Comparison of ENCODE assay signal across 8 cellular contexts in genomic region chr5:169803077-169803981, GRCh38.
DNase-seq lines count a peak whose midpoint lies in the region; ATAC-seq and TF ChIP-seq lines count a peak whose summit lies in the region.

No MANE protein-coding gene starts in this region.

- peaks cover 60% of the 10 kb centered on the region for H3F3A ChIP-seq in GM23248 (ENCODE audit: insufficient read depth)

- peak overlapping the region; percentile 74 for H3K4me2 ChIP-seq in GM23248 (ENCODE audit: unreplicated experiment)

- peak; percentile 83 for ATAC-seq in SK-N-SH treated with all-trans-retinoic acid at 6 μM for 48 hours
- ATAC-seq in sciatic nerve: peak; percentile 32

- no peaks in the 10 kb centered on the region for H3K9me3 ChIP-seq in GM23248 (ENCODE audit: low read depth)

- H3K9ac ChIP-seq in GM23248: peak overlapping the region; percentile 69

- 1 to 3% methylated on average over 10 of the region's 10 CpGs for WGBS in GM23248 (ENCODE audit: low coverage in 1 of 2, low lambda C conversion rate in 2 of 2, missing lambda C conversion rate in 2 of 2), 2 experiments

- H3K79me2 ChIP-seq in GM23248 (ENCODE audit: insufficient read depth): no peaks in the 10 kb centered on the region

- intact Hi-C loops in sciatic nerve (cut with DNase I): no loop called here

- peak overlapping the region; percentile 95 for H3K27ac ChIP-seq in GM23248

- H3K27me3 ChIP-seq in GM23248 (replicated peaks; ENCODE audit: insufficient read depth): no peaks in the 10 kb centered on the region

- DNase-seq in GM23248 (peak; percentile 98), fibroblast of peridontal ligament (ENCODE audit: extremely low read depth) (peak; percentile 99), sciatic nerve (ENCODE audit: low spot score) (no peak), DMS53 (lab: John Stamatoyannopoulos, UW) (no peak), DMS79 treated with DMSO at 0.1 percent for 48 hours (lab: John Stamatoyannopoulos, UW) (no peak), NCI-H2171 treated with DMSO at 0.1 percent for 48 hours (lab: John Stamatoyannopoulos, UW) (no peak), NCI-H128 (lab: John Stamatoyannopoulos, UW; ENCODE audit: unreplicated experiment) (no peak)

- peak overlapping the region; percentile 47 for H3K4me3 ChIP-seq in GM23248

- in situ Hi-C loops in GM23248 (cut with MboI): no loop called here

- no peak overlapping the region for H2AFZ ChIP-seq in GM23248

- no peaks in the 10 kb centered on the region for H3K9me2 ChIP-seq in GM23248 (ENCODE audit: insufficient read depth)

- H3K36me3 ChIP-seq in GM23248 (ENCODE audit: low read depth): no peaks in the 10 kb centered on the region

- H4K20me1 ChIP-seq in GM23248 (ENCODE audit: insufficient read depth): no peaks in the 10 kb centered on the region

- H3K4me1 ChIP-seq in GM23248 (ENCODE audit: insufficient read depth): peaks cover 55% of the 10 kb centered on the region

TF ChIP-seq in SK-N-SH treated with all-trans-retinoic acid at 6 μM for 48 hours, 23 proteins besides CTCF, POLR2A, EP300 and RAD21:
- TF ChIP-seq PATZ1 (CRISPR knock-in tag; IDR thresholded peaks at IDR 0.05; ENCODE audit: borderline replicate concordance) (peak; percentile 71; the same call in 1 of the 2 replicates), ZFP30 (CRISPR knock-in tag; IDR thresholded peaks at IDR 0.05) (no peak), PPARA (CRISPR knock-in tag; IDR thresholded peaks at IDR 0.05; ENCODE audit: borderline replicate concordance) (no peak), BACH2 (CRISPR knock-in tag; IDR thresholded peaks at IDR 0.05; ENCODE audit: borderline replicate concordance) (no peak), ZC3H10 (CRISPR knock-in tag; IDR thresholded peaks at IDR 0.05) (no peak), GLIS3 (CRISPR knock-in tag; IDR thresholded peaks at IDR 0.05) (no peak), CSRNP3 (CRISPR knock-in tag; IDR thresholded peaks at IDR 0.05) (peak; percentile 68; the same call in 1 of the 2 replicates), ZNF70 (CRISPR knock-in tag; IDR thresholded peaks at IDR 0.05) (no peak), CREB5 (CRISPR knock-in tag; IDR thresholded peaks at IDR 0.05; ENCODE audit: low read depth) (peak; percentile 68; the same call in 1 of the 2 replicates), TCF4 (CRISPR knock-in tag; IDR thresholded peaks at IDR 0.05; ENCODE audit: borderline replicate concordance) (peak; percentile 83), ZNF565 (CRISPR knock-in tag; conservative IDR thresholded peaks at IDR 0.05; ENCODE audit: low read depth) (no peak), ZFP3 (CRISPR knock-in tag; IDR thresholded peaks at IDR 0.05) (peak; percentile 69; the same call in 1 of the 2 replicates), TOX (CRISPR knock-in tag; IDR thresholded peaks at IDR 0.05; ENCODE audit: borderline replicate concordance) (no peak), CSDC2 (CRISPR knock-in tag; IDR thresholded peaks at IDR 0.05) (no peak), RARB (CRISPR knock-in tag; IDR thresholded peaks at IDR 0.05) (no peak), POU6F1 (CRISPR knock-in tag; IDR thresholded peaks at IDR 0.05; ENCODE audit: borderline replicate concordance, low read depth) (no peak), ZNF8 (CRISPR knock-in tag; IDR thresholded peaks at IDR 0.05) (no peak), ESRRG (CRISPR knock-in tag; IDR thresholded peaks at IDR 0.05) (no peak), OSR1 (CRISPR knock-in tag; IDR thresholded peaks at IDR 0.05) (no peak), ISL1 (CRISPR knock-in tag; IDR thresholded peaks at IDR 0.05) (peak; percentile 86), ARNTL (CRISPR knock-in tag; IDR thresholded peaks at IDR 0.05; ENCODE audit: borderline replicate concordance, low read depth) (no peak), TSHZ2 (CRISPR knock-in tag; IDR thresholded peaks at IDR 0.05) (peak; percentile 74; the same call in 1 of the 2 replicates), SNAI2 (CRISPR knock-in tag; IDR thresholded peaks at IDR 0.05) (peak; percentile 53; the same call in 1 of the 2 replicates)

Comparison
In these comparisons a context has a peak if more than half of its experiments do, and no peak if none do; other contexts are left out.
1. DNase-seq: peak in GM23248 (single experiment) and fibroblast of peridontal ligament (single experiment); none in sciatic nerve (single experiment), DMS53 (single experiment), DMS79 treated with DMSO at 0.1 percent for 48 hours (single experiment), NCI-H2171 treated with DMSO at 0.1 percent for 48 hours (single experiment) and NCI-H128 (single experiment).